In genomic region chr7:95772298-95772770, GRCh38 we compare ENCODE assay signal across 1 cellular context.
A peak's percentile ranks its signal among the peaks of the same experiment; 100 is the strongest.
TF ChIP-seq lines count a peak whose summit lies in the region.

Gene DYNC1I1, plus strand, starts transcription at chr7:95772554. Its CDS starts 32,176 bp downstream, at chr7:95804730.

TF ChIP-seq in WTC11, 78 proteins besides CTCF, POLR2A, EP300 and RAD21 (continued from another document):
- TF ChIP-seq ZBTB43 (CRISPR knock-in tag; IDR thresholded peaks at IDR 0.05) (0 out of 2 replicates have a peak, but pooled peaks have one; percentile 28), USF1 (CRISPR knock-in tag; IDR thresholded peaks at IDR 0.05) (no peak), ZNF425 (CRISPR knock-in tag; conservative IDR thresholded peaks at IDR 0.05) (no peak), ZNF263 (CRISPR knock-in tag; IDR thresholded peaks at IDR 0.05; ENCODE audit: low read depth) (no peak)
TF ChIP-seq in WTC11: peak in this region for 4.
